ENCODE assay signal across 9 cellular contexts in the genomic region with DNA sequence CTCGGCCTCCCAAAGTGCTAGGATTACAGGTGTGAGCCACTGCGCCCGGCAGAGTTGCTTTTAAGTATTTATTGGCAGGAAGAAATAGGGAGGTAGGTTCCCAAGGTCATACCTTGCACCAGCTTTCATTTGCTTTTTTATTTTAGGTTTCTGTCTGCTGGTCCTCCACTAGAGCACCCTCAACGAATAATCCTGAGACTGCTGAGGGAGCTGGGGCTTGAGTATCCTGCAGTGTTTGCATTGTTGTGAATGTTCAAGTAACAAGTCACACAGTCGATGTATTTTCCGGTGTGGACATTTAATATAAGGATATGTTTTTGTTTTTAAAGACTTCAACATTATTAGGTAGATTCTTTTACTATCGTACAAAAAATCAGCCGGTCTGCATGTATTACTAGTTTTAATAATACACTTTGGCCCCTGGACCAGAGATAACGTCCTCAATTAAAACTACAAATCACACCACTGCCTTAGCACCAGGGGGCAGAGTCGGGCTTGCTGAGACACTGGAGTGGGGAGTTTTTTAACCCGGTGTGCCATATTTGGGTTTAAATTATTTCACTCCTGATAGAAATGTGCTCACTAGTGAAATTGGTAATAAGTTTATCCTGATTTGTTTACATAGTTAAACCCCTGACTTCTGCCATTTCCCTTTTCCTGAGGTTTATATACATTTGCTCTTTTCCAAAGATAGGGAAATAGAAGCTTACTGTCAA. TPM values are rescaled to one million over a fixed set of nuclear protein-coding genes. Genes with fewer than 3 reads are reported as not detected.
A peak's percentile ranks its signal among the peaks of the same experiment; 100 is the strongest.
DNase-seq lines count a peak whose midpoint lies in the region; ATAC-seq and FAIRE-seq lines count a peak whose summit lies in the region.
"Had no signal": no experiment of that assay in that cellular context is flagged by ENCODE, and none has a peak within 500 bp of the region (broad histone marks: within the 10 kb centered on the region; RNA-seq: fewer than 3 reads in every experiment).

No MANE protein-coding gene starts in this region.

- no peaks in the 10 kb centered on the region for H3K9me3 Mint-ChIP-seq in stimulated activated naive CD8-positive, alpha-beta T cell treated with anti-CD3 and anti-CD28 coated beads, Interleukin-15, amount 100 ng/mL, for 72 hours
- H3K9me3 Mint-ChIP-seq: activated naive CD4-positive, alpha-beta T cell treated with anti-CD3 and anti-CD28 coated beads, Interleukin-2, amount 50 U/mL, for 24 hours had no signal

- H3K27ac ChIP-seq in GM23248 = no peak overlapping the region

- no peak overlapping the region for H3K4me2 ChIP-seq in GM23248 (ENCODE audit: unreplicated experiment)

- H3K79me2 ChIP-seq in GM23248 (ENCODE audit: insufficient read depth) = peaks cover 29% of the 10 kb centered on the region

- DNase-seq in SIG-M5 treated with dmso at 0.1 percent for 504 hours (lab: John Stamatoyannopoulos, UW; ENCODE audit: unreplicated experiment) (peak; percentile 9), SIG-M5 (lab: John Stamatoyannopoulos, UW) (no peak), GM23248 (peak; percentile 70), NCI-H146 (lab: John Stamatoyannopoulos, UW) (peak; percentile 61), amniotic epithelial cell (ENCODE audit: low read depth) (peak; percentile 27)
- peak in 1 of 2 donors; percentile 33 for DNase-seq in stimulated activated naive CD8-positive, alpha-beta T cell treated with anti-CD3 and anti-CD28 coated beads, Interleukin-15, amount 100 ng/mL, for 72 hours
- DNase-seq in NK-92 treated with Interleukin-12 subunit alpha and Interleukin-12 subunit beta, amount 100 ng/mL, for 24 hours (lab: John Stamatoyannopoulos, UW) = no peak

- peak; percentile 88 for FAIRE-seq in islet of Langerhans (lab: Jason Lieb, UNC)

- no peak overlapping the region for H2AFZ ChIP-seq in GM23248

- no peak overlapping the region for H3K4me3 Mint-ChIP-seq in stimulated activated naive CD8-positive, alpha-beta T cell treated with anti-CD3 and anti-CD28 coated beads, Interleukin-15, amount 100 ng/mL, for 72 hours
- H3K4me3 Mint-ChIP-seq: activated naive CD4-positive, alpha-beta T cell treated with anti-CD3 and anti-CD28 coated beads, Interleukin-2, amount 50 U/mL, for 24 hours had no signal

- no peaks in the 10 kb centered on the region for H4K20me1 ChIP-seq in GM23248 (ENCODE audit: insufficient read depth)

- no peak overlapping the region for H3K4me3 ChIP-seq in GM23248

- H3K4me1 Mint-ChIP-seq in stimulated activated naive CD8-positive, alpha-beta T cell treated with anti-CD3 and anti-CD28 coated beads, Interleukin-15, amount 100 ng/mL, for 72 hours = peaks cover 33% of the 10 kb centered on the region

- no peaks in the 10 kb centered on the region for H3K27me3 ChIP-seq in GM23248 (replicated peaks; ENCODE audit: insufficient read depth)

- H3K9me2 ChIP-seq in GM23248 (ENCODE audit: insufficient read depth) = no peaks in the 10 kb centered on the region

- H3F3A ChIP-seq in GM23248 (ENCODE audit: insufficient read depth) = peaks cover 17% of the 10 kb centered on the region

- H3K4me1 ChIP-seq in GM23248 (ENCODE audit: insufficient read depth) = peaks cover 20% of the 10 kb centered on the region

- H3K27me3 Mint-ChIP-seq in stimulated activated naive CD8-positive, alpha-beta T cell treated with anti-CD3 and anti-CD28 coated beads, Interleukin-15, amount 100 ng/mL, for 72 hours = no peaks in the 10 kb centered on the region
- H3K27me3 Mint-ChIP-seq: activated naive CD4-positive, alpha-beta T cell treated with anti-CD3 and anti-CD28 coated beads, Interleukin-2, amount 50 U/mL, for 24 hours had no signal

- ATAC-seq in stimulated activated naive CD8-positive, alpha-beta T cell treated with anti-CD3 and anti-CD28 coated beads, Interleukin-15, amount 100 ng/mL, for 72 hours = peak; percentile 58

- in situ Hi-C loops in GM23248 (cut with MboI) = no loop called here

- H3K36me3 ChIP-seq in GM23248 (ENCODE audit: low read depth) = no peaks in the 10 kb centered on the region

- no peak overlapping the region for H3K27ac Mint-ChIP-seq in stimulated activated naive CD8-positive, alpha-beta T cell treated with anti-CD3 and anti-CD28 coated beads, Interleukin-15, amount 100 ng/mL, for 72 hours
- H3K27ac Mint-ChIP-seq: activated naive CD4-positive, alpha-beta T cell treated with anti-CD3 and anti-CD28 coated beads, Interleukin-2, amount 50 U/mL, for 24 hours had no signal

- 80 to 82% methylated on average over 11 of the region's 11 CpGs for WGBS in GM23248 (ENCODE audit: low coverage in 1 of 2, low lambda C conversion rate in 2 of 2, missing lambda C conversion rate in 2 of 2), 2 experiments

- no peak overlapping the region for H3K9ac ChIP-seq in GM23248

- no peaks in the 10 kb centered on the region for H3K9me3 ChIP-seq in GM23248 (ENCODE audit: low read depth)

RNA-seq across cellular contexts. Expression of gene SMIM20, which starts 11.6 kb away (rescaled TPM):
- total RNA-seq in GM23248 (2014; rRNA removed; shearing (Covaris generic)) = 24.3 and 35.6 TPM in 2 replicates
- polyA plus RNA-seq in GM23248 (2016; fragmentation: Nextera tagmentation; extraction: Ambion mirVana) = 53.0 and 53.7 TPM in 2 replicates

Comparison
In these comparisons a context has a peak if more than half of its experiments do, and no peak if none do; other contexts are left out.
1. DNase-seq: peak in SIG-M5 treated with dmso at 0.1 percent for 504 hours (single experiment), GM23248 (single experiment), NCI-H146 (single experiment) and amniotic epithelial cell (single experiment); none in SIG-M5 (single experiment) and NK-92 treated with Interleukin-12 subunit alpha and Interleukin-12 subunit beta, amount 100 ng/mL, for 24 hours (single experiment).